13 cellular contexts compared by ENCODE assay signal in genomic region chr20:45925821-45926506, GRCh38.
"Had no signal": no experiment of that assay in that cellular context is flagged by ENCODE, and none has a peak within 500 bp of the region (broad histone marks: within the 10 kb centered on the region; RNA-seq: fewer than 3 reads in every experiment).

No MANE protein-coding gene starts in this region.

- H3K9me3 Mint-ChIP-seq: activated T-helper 1 cell treated with anti-CD3 and anti-CD28 coated beads, Interleukin-12 subunit alpha, Interleukin-12 subunit beta, Interleukin-2, Interleukin-4 antibody, amounts not matched to agents 30 ng/mL and 10 ng/mL and 1 ng/mL, durations not matched to agents 14 hours and 24 hours and 36 hours; stimulated activated memory B cell treated with anti-CD40 and anti-IgM and Interleukin-4, amounts not matched to agents 10 μg/mL and 1 μg/mL and 100 μg/mL, for 72 hours had no signal

- H3K4me3 Mint-ChIP-seq: activated T-helper 1 cell treated with anti-CD3 and anti-CD28 coated beads, Interleukin-12 subunit alpha, Interleukin-12 subunit beta, Interleukin-2, Interleukin-4 antibody, amounts not matched to agents 30 ng/mL and 10 ng/mL and 1 ng/mL, durations not matched to agents 14 hours and 24 hours and 36 hours; stimulated activated memory B cell treated with anti-CD40 and anti-IgM and Interleukin-4, amounts not matched to agents 10 μg/mL and 1 μg/mL and 100 μg/mL, for 72 hours had no signal

- H3K4me1 Mint-ChIP-seq: stimulated activated memory B cell treated with anti-CD40 and anti-IgM and Interleukin-4, amounts not matched to agents 10 μg/mL and 1 μg/mL and 100 μg/mL, for 72 hours had no signal

- H3K9me3 ChIP-seq: gastroesophageal sphincter, pancreas, tibial artery had no signal

- H3K36me3 ChIP-seq: gastroesophageal sphincter, pancreas, tibial artery had no signal

- H3K36me3 Mint-ChIP-seq: stimulated activated memory B cell treated with anti-CD40 and anti-IgM and Interleukin-4, amounts not matched to agents 10 μg/mL and 1 μg/mL and 100 μg/mL, for 72 hours had no signal

- H3K4me3 ChIP-seq: gastroesophageal sphincter, pancreas, tibial artery had no signal

- H3K27me3 ChIP-seq: gastroesophageal sphincter, pancreas had no signal

- DNase-seq: activated CD4-positive, alpha-beta T cell treated with anti-CD3 and anti-CD28 coated beads, Interleukin-2, amount 50 U/mL, for 1 hour; activated CD8-positive, alpha-beta memory T cell treated with anti-CD3 and anti-CD28 coated beads for 24 hours; activated naive CD4-positive, alpha-beta T cell treated with Interleukin-2 at 50 U/mL for 16 hours; aorta; dermis blood vessel endothelial cell; SW 1271; tibial artery had no signal

- FAIRE-seq: islet of Langerhans, pancreas, TTC549 had no signal

- H3K4me1 ChIP-seq: pancreas had no signal

- H3K27ac ChIP-seq: pancreas had no signal

- ATAC-seq: gastroesophageal sphincter; pancreas; stimulated activated memory B cell treated with anti-CD40 and anti-IgM and Interleukin-4, amounts not matched to agents 10 μg/mL and 1 μg/mL and 100 μg/mL, for 72 hours had no signal

- H3K27ac Mint-ChIP-seq: activated T-helper 1 cell treated with anti-CD3 and anti-CD28 coated beads, Interleukin-12 subunit alpha, Interleukin-12 subunit beta, Interleukin-2, Interleukin-4 antibody, amounts not matched to agents 30 ng/mL and 10 ng/mL and 1 ng/mL, durations not matched to agents 14 hours and 24 hours and 36 hours; stimulated activated memory B cell treated with anti-CD40 and anti-IgM and Interleukin-4, amounts not matched to agents 10 μg/mL and 1 μg/mL and 100 μg/mL, for 72 hours had no signal
